Comparison of ENCODE assay signal across 9 cellular contexts in the genomic region with DNA sequence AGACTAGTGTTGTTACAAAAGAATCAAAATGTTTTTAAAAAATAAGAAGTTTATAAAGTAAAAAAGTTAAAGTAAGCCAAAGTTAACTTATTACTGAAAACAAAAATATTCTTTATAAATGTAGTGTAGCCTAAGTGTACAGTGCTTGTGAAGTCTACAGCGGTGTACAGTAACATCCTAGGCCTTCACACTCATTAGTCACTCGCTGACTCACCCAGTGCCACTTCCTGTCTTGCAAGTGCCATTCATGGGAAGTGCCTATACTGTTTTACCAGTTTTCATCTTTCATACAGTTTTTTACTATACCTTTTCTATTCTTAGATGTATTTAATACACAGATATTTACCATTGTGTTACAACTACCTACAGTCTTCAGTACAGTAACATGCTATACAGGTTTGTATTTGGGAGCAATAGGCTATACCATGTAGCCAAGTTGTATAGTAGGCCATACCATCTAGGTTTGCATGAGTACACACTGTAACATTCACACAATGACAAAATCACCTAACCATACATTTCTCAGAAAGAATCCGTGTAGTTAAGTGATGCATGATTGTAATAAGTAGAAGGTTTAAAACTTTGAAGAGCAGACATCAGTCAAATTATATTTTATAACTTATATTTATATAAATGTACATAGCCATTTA. TPM values are rescaled to one million over a fixed set of nuclear protein-coding genes. Genes with fewer than 3 reads are reported as not detected.
DNase-seq lines count a peak whose midpoint lies in the region; ATAC-seq, FAIRE-seq and TF ChIP-seq lines count a peak whose summit lies in the region.
"Had no signal": no experiment of that assay in that cellular context is flagged by ENCODE, and none has a peak within 500 bp of the region (broad histone marks: within the 10 kb centered on the region; RNA-seq: fewer than 3 reads in every experiment).

No MANE protein-coding gene starts in this region.

- H3K27me3 ChIP-seq in RWPE2 (ENCODE audit: insufficient read depth, poor library complexity, severe bottlenecking) (no peaks in the 10 kb centered on the region), bronchial epithelial cell (ENCODE audit: control insufficient read depth, insufficient read depth, low read length) (no peaks in the 10 kb centered on the region), uterus (no peaks in the 10 kb centered on the region)
- H3K27me3 ChIP-seq: body of pancreas had no signal

- TF ChIP-seq POLR2A in uterus (IDR thresholded peaks at IDR 0.05), result no peak

- TF ChIP-seq CTCF in RWPE2 (IDR thresholded peaks at IDR 0.05; ENCODE audit: poor library complexity, severe bottlenecking), result no peak
- no peak for TF ChIP-seq CTCF in bronchial epithelial cell (IDR thresholded peaks at IDR 0.05; ENCODE audit: insufficient read depth, low read length, severe bottlenecking)
- no peak for TF ChIP-seq CTCF in uterus (IDR thresholded peaks at IDR 0.05)

- ATAC-seq in RWPE2 (ENCODE audit: low read depth), result peak; percentile 100
- ATAC-seq in HG02870 (IDR thresholded peaks at IDR 0.05; ENCODE audit: unreplicated experiment), result no peak
- ATAC-seq: body of pancreas had no signal

- FAIRE-seq in bronchial epithelial cell (lab: Jason Lieb, UNC), result no peak

- DNase-seq in AG08396 (ENCODE audit: low spot score) (peak; percentile 37), H4 (ENCODE audit: low spot score) (peak; percentile 93), RWPE2 (ENCODE audit: low spot score) (peak; percentile 86), bronchial epithelial cell (ENCODE audit: low read depth) (peak; percentile 98), uterus (no peak), globus pallidus (ENCODE audit: low spot score) (no peak)
- peak; percentile 33 for DNase-seq in stimulated activated CD4-positive, alpha-beta T cell treated with anti-CD3 and anti-CD28 coated beads, Interleukin-4, amount 100 ng/mL, for 1 hour

- H3K4me3 ChIP-seq in RWPE2 (ENCODE audit: severe bottlenecking), result no peak overlapping the region
- H3K4me3 ChIP-seq in bronchial epithelial cell (ENCODE audit: low read depth, low read length), result no peak overlapping the region
- H3K4me3 ChIP-seq in uterus, result no peak overlapping the region
- H3K4me3 ChIP-seq: body of pancreas had no signal

- H3K36me3 ChIP-seq in RWPE2 (ENCODE audit: low read depth) (no peaks in the 10 kb centered on the region), bronchial epithelial cell (ENCODE audit: control insufficient read depth, insufficient read depth, low read length) (no peaks in the 10 kb centered on the region), uterus (no peaks in the 10 kb centered on the region)

- H3K27ac ChIP-seq in RWPE2 (ENCODE audit: poor library complexity, severe bottlenecking) (peak overlapping the region; percentile 80), uterus (no peak overlapping the region)
- H3K27ac ChIP-seq: body of pancreas had no signal

- H3K9me3 ChIP-seq in RWPE2 (ENCODE audit: severe bottlenecking) (no peaks in the 10 kb centered on the region), uterus (no peaks in the 10 kb centered on the region)
- H3K9me3 ChIP-seq: body of pancreas had no signal

- intact Hi-C loops in uterus (cut with DNase I; ENCODE audit: low total_unique reads), result no loop called here

- H3K4me1 ChIP-seq in RWPE2 (ENCODE audit: insufficient read depth, poor library complexity, severe bottlenecking), result peaks cover 20% of the 10 kb centered on the region
- H3K4me1 ChIP-seq in uterus, result no peaks in the 10 kb centered on the region
- H3K4me1 ChIP-seq: body of pancreas had no signal

RNA-seq across cellular contexts. Expression of a gene that starts 13.4 kb away (rescaled TPM):
- 1.3 TPM in 1 of 2 replicates, not detected in the other for total RNA-seq in H4 (2014; rRNA removed; shearing (Covaris generic))
- 25.0 and 46.6 TPM in 2 replicates for total RNA-seq in bronchial epithelial cell
- not detected for total RNA-seq in uterus
- total RNA-seq: body of pancreas had no signal

Comparison
In these comparisons a context has a peak if more than half of its experiments do, and no peak if none do; other contexts are left out.
1. DNase-seq: peak in AG08396 (single experiment), H4 (single experiment), RWPE2 (single experiment), bronchial epithelial cell (single experiment) and stimulated activated CD4-positive, alpha-beta T cell treated with anti-CD3 and anti-CD28 coated beads, Interleukin-4, amount 100 ng/mL, for 1 hour (single experiment); none in uterus (0 of 2) and globus pallidus (single experiment).
2. RNA of a gene that starts 13.4 kb away (total RNA-seq): 25.0 to 46.6 TPM in bronchial epithelial cell; 1.3 TPM in H4 and not detected in uterus; every median in the first group is over 10 times any median in the second.